ENCODE assay signal across 1 cellular context in genomic region chr7:158761945-158762344, GRCh38.
TF ChIP-seq lines count a peak whose summit lies in the region.

No MANE protein-coding gene starts in this region.

TF ChIP-seq in GM23338, 12 proteins besides CTCF, POLR2A, EP300 and RAD21 (continued from another document):
- TF ChIP-seq, protein P1, sequence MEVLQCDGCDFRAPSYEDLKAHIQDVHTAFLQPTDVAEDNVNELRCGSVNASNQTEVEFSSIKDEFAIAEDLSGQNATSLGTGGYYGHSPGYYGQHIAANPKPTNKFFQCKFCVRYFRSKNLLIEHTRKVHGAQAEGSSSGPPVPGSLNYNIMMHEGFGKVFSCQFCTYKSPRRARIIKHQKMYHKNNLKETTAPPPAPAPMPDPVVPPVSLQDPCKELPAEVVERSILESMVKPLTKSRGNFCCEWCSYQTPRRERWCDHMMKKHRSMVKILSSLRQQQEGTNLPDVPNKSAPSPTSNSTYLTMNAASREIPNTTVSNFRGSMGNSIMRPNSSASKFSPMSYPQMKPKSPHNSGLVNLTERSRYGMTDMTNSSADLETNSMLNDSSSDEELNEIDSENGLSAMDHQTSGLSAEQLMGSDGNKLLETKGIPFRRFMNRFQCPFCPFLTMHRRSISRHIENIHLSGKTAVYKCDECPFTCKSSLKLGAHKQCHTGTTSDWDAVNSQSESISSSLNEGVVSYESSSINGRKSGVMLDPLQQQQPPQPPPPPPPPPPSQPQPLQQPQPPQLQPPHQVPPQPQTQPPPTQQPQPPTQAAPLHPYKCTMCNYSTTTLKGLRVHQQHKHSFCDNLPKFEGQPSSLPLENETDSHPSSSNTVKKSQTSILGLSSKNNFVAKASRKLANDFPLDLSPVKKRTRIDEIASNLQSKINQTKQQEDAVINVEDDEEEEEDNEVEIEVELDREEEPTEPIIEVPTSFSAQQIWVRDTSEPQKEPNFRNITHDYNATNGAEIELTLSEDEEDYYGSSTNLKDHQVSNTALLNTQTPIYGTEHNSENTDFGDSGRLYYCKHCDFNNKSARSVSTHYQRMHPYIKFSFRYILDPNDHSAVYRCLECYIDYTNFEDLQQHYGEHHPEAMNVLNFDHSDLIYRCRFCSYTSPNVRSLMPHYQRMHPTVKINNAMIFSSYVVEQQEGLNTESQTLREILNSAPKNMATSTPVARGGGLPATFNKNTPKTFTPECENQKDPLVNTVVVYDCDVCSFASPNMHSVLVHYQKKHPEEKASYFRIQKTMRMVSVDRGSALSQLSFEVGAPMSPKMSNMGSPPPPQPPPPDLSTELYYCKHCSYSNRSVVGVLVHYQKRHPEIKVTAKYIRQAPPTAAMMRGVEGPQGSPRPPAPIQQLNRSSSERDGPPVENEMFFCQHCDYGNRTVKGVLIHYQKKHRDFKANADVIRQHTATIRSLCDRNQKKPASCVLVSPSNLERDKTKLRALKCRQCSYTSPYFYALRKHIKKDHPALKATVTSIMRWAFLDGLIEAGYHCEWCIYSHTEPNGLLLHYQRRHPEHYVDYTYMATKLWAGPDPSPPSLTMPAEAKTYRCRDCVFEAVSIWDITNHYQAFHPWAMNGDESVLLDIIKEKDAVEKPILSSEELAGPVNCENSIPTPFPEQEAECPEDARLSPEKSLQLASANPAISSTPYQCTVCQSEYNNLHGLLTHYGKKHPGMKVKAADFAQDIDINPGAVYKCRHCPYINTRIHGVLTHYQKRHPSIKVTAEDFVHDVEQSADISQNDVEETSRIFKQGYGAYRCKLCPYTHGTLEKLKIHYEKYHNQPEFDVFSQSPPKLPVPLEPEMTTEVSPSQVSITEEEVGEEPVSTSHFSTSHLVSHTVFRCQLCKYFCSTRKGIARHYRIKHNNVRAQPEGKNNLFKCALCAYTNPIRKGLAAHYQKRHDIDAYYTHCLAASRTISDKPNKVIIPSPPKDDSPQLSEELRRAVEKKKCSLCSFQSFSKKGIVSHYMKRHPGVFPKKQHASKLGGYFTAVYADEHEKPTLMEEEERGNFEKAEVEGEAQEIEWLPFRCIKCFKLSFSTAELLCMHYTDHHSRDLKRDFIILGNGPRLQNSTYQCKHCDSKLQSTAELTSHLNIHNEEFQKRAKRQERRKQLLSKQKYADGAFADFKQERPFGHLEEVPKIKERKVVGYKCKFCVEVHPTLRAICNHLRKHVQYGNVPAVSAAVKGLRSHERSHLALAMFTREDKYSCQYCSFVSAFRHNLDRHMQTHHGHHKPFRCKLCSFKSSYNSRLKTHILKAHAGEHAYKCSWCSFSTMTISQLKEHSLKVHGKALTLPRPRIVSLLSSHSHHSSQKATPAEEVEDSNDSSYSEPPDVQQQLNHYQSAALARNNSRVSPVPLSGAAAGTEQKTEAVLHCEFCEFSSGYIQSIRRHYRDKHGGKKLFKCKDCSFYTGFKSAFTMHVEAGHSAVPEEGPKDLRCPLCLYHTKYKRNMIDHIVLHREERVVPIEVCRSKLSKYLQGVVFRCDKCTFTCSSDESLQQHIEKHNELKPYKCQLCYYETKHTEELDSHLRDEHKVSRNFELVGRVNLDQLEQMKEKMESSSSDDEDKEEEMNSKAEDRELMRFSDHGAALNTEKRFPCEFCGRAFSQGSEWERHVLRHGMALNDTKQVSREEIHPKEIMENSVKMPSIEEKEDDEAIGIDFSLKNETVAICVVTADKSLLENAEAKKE (CRISPR knock-in tag; IDR thresholded peaks at IDR 0.05), result no peak
- TF ChIP-seq POLR2AphosphoS5 (IDR thresholded peaks at IDR 0.05; ENCODE audit: low read depth), result no peak
- no peak for TF ChIP-seq ZNF114 (CRISPR knock-in tag; IDR thresholded peaks at IDR 0.05)
- TF ChIP-seq, protein P2, sequence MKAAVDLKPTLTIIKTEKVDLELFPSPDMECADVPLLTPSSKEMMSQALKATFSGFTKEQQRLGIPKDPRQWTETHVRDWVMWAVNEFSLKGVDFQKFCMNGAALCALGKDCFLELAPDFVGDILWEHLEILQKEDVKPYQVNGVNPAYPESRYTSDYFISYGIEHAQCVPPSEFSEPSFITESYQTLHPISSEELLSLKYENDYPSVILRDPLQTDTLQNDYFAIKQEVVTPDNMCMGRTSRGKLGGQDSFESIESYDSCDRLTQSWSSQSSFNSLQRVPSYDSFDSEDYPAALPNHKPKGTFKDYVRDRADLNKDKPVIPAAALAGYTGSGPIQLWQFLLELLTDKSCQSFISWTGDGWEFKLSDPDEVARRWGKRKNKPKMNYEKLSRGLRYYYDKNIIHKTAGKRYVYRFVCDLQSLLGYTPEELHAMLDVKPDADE (IDR thresholded peaks at IDR 0.05), result no peak
- TF ChIP-seq JUNB (IDR thresholded peaks at IDR 0.05; ENCODE audit: unreplicated experiment), result no peak
- no peak for TF ChIP-seq EZH2phosphoT487 (IDR thresholded peaks at IDR 0.05; ENCODE audit: unreplicated experiment)
- no peak for TF ChIP-seq CREB1 (CRISPR knock-in tag; IDR thresholded peaks at IDR 0.05; ENCODE audit: low read depth)
- no peak for TF ChIP-seq STAT1 (IDR thresholded peaks at IDR 0.05; ENCODE audit: unreplicated experiment)
TF ChIP-seq in GM23338: peak in this region for 0.
